ENCODE assay signal across 11 cellular contexts in the genomic region with DNA sequence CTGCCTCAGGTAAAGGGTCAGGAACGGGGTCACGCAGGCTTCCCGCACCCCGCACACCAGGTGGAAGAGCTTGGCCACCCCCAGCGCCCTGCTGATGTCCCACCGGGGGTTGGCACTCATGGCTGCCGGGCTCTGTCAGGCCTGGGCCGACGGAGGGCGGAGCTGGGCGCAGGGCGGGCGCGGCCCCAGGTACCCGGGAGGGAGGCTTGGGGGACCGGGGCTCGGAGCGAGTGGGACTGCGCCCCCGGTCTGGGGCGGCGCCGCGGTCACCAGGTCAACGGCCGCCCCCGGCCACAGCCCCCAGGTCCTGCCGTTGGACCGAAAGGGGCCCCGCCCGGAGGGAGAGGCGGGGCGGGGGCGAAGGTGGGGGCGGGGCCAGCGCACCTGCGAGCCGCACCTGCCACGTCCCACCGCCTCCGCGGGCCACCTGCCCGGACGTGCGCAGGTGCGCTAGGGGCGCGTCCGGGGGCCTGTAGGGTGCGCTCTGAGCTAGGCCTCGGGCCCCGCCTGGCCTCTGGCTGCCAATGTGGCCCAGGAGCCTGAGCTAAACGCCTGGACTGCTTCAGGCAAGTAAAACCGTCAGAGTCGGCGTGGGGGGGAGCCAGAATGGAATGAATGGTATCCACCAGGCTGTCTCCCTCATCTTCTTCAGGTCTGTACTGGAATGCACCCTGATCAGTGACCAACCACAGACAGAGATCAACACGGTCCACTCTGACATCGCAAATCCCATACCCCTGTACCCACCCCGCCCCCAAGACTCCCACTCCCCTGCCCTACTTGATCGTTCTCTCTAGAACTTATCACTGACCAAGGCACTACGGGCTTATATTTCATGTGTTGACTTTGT. TPM values are rescaled to one million over a fixed set of nuclear protein-coding genes. Genes with fewer than 3 reads are reported as not detected.
DNase-seq lines count a peak whose midpoint lies in the region; ATAC-seq and TF ChIP-seq lines count a peak whose summit lies in the region.
"Had no signal": no experiment of that assay in that cellular context is flagged by ENCODE, and none has a peak within 500 bp of the region (broad histone marks: within the 10 kb centered on the region; RNA-seq: fewer than 3 reads in every experiment).

A gene with protein sequence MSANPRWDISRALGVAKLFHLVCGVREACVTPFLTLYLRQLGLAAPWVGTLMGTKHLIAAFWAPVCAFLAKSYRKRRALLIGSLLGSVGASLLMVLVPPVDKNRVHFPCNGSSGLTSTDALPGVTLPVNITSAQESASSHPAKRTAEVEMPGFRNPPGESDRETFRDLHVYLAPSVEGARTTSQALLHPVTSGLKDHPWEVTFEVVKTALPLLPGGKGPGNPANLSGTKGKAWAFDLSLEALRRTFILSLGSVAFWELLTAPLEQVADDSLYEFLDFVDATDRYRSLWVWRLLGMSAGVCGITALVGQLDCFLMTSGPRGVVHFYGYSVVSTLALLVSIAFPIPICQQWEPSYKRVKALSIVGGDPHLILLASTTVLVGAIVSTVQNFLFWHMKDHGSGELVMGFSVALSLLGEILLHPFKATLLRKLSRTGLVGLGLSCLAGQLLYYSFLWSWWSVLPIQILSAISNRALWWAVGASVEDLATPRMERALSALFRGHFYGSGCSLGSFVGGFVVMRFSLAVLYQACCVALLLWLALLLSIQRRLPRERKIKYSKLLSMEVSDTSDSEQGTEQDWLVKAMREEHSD (minus strand): TSS at position 365 of the 850 bp plus-strand sequence. CDS start 245 bp downstream, at position 120.

- no peak within 1 kb of the TSS for H3K27ac ChIP-seq in upper lobe of left lung
- H3K27ac ChIP-seq: BLaER1 had no signal

- CTCF ChIA-PET in MCF 10A (lab: Yijun Ruan, JAX): interaction anchor here (1.9 kb wide), 1 partner anchor 14 kb away, joined by 15 read pairs; no protein-coding TSS in a partner anchor

- intact Hi-C loops in MCF 10A (cut with micrococcal nuclease): no loop called here
- intact Hi-C loops in left colon (cut with DNase I, micrococcal nuclease): no loop called here

- WGBS in upper lobe of left lung, 2 donors: 44 to 64% methylated on average over 5 to 18 of the region's 61 CpGs

- TF ChIP-seq CTCF in MCF 10A (IDR thresholded peaks at IDR 0.05; ENCODE audit: unreplicated experiment) (no peak), upper lobe of left lung (IDR thresholded peaks at IDR 0.05) (peak in 3 of 6 experiments; percentile 11 to 28 (median 22))

- TF ChIP-seq EP300 in upper lobe of left lung (IDR thresholded peaks at IDR 0.05): no peak

- no peaks in the 10 kb centered on the region for H3K4me1 Mint-ChIP-seq in MCF 10A (ENCODE audit: insufficient read depth, unreplicated experiment)

- TF ChIP-seq POLR2A in upper lobe of left lung (IDR thresholded peaks at IDR 0.05): peak in 1 of 4 donors; percentile 11

- H3K9me3 ChIP-seq in upper lobe of left lung: no peaks in the 10 kb centered on the region
- H3K9me3 ChIP-seq: BLaER1 had no signal

- ATAC-seq in left colon (peak; percentile 98), upper lobe of left lung (ENCODE audit: low FRiP score in 2 of 2) (peak; percentile 27 to 69), HG03354 (IDR thresholded peaks at IDR 0.05; ENCODE audit: poor library complexity, severe bottlenecking, unreplicated experiment) (no peak), HG02610 (IDR thresholded peaks at IDR 0.05; ENCODE audit: unreplicated experiment) (no peak), GM21576 (IDR thresholded peaks at IDR 0.05; ENCODE audit: unreplicated experiment) (no peak)

- in situ Hi-C loops in T47D (cut with HindIII; ENCODE audit: low pct_unique_long_range_greater_than_20kb, low sequenced_read_pairs): no loop called here

- DNase-seq in T47D (ENCODE audit: low read depth in 1 of 2, low spot score in 1 of 2) (peak; percentile 27 to 53), MCF 10A (ENCODE audit: unreplicated experiment) (no peak), cerebellum (ENCODE audit: low spot score) (peak; percentile 18), left colon (peak; percentile 78 to 84), upper lobe of left lung (peak; percentile 57 to 89)
- DNase-seq: MV-4-11 had no signal

- H3K27ac Mint-ChIP-seq in MCF 10A (ENCODE audit: low read depth, unreplicated experiment): no peak within 1 kb of the TSS

- no TSS peak for BruUV-seq in MCF 10A (replicated peaks; lab: Mats Ljungman, UMichigan)

- H3K27me3 ChIP-seq in upper lobe of left lung: peaks cover 0 to 9% (median 1%) of the 10 kb centered on the region in 4 donors
- H3K27me3 ChIP-seq: BLaER1 had no signal

- POLR2A ChIA-PET in MCF 10A (lab: Yijun Ruan, JAX): no interaction called here

- H3K4me1 ChIP-seq in upper lobe of left lung: peaks cover 5 to 13% (median 9%) of the 10 kb centered on the region in 4 donors

- peak within 1 kb of the TSS in 3 of 4 donors; percentile 35 to 40 (median 37) for H3K4me3 ChIP-seq in upper lobe of left lung
- H3K4me3 ChIP-seq: BLaER1 had no signal

- H3K36me3 ChIP-seq in upper lobe of left lung: no peaks in the 10 kb centered on the region

- no peaks in the 10 kb centered on the region for H3K9me3 Mint-ChIP-seq in MCF 10A (ENCODE audit: unreplicated experiment)

- H3K4me3 Mint-ChIP-seq in MCF 10A (ENCODE audit: unreplicated experiment): no peak within 1 kb of the TSS

- no peaks in the 10 kb centered on the region for H3K36me3 Mint-ChIP-seq in MCF 10A (ENCODE audit: insufficient read depth, unreplicated experiment)

- no peaks in the 10 kb centered on the region for H3K27me3 Mint-ChIP-seq in MCF 10A (ENCODE audit: insufficient read depth, unreplicated experiment)

RNA-seq across cellular contexts. Expression of the gene that starts here (rescaled TPM):
- total RNA-seq in MCF 10A (2022): not detected in 2 replicates
- 0.09 TPM for total RNA-seq in cerebellum
- 1 to 10 TPM; 5.1 to 6.8 TPM for total RNA-seq in left colon
- 1 to 10 TPM in 3 of 6 donors, under 1 TPM in 2, not detected in 1; 0.61 to 3.0 (median 2.0) TPM for total RNA-seq in upper lobe of left lung
- total RNA-seq: osteoblast had no signal

Comparison
In these comparisons a context has a peak if more than half of its experiments do, and no peak if none do; other contexts are left out.
1. Peak in DNase-seq in cerebellum; RNA of the gene not detected or under 1 TPM.
2. ATAC-seq: peak in left colon (single experiment) and upper lobe of left lung (2 of 2); none in HG03354 (single experiment), HG02610 (single experiment) and GM21576 (single experiment).